In the genomic region with DNA sequence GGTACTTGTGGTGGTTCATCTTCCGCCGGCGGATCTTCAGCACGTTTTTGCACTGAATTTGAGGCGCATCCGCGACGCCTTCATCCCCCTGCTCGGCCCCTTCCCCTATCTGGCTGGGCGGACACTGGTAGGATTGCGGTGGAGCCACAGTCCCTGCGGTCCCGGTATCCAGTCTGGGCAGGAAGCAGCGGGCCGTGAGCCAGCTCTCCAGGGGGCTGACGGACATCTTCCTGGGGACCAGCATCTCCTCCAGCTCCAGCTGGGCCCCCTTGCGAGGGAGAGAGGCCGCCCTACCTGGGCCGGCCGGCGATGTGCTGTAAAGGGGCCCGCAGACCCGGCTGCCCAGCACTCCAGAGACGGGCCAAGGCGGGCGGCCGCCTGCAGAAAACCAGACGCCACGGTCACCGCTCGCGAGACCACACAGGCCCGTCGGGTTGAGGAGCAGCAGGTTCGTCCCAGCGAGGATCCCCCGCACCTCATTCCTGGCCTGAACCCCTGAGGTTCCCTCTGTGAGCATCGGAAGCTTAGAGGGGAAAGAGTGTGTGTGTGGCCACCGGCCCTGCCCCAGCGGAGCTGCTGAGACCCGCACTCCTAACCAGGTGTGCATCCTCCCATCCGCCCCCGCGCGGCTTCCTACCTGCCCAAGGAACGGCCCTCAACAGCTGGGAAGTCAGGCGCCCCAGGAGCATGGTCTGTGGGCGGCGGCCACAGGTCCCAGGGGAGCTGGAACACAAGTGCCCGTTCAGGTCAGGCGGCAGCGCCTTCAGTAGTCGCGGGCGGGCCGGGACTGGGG, we compare ENCODE assay signal across 6 cellular contexts. TPM values are rescaled to one million over a fixed set of nuclear protein-coding genes. Genes with fewer than 3 reads are reported as not detected.
DNase-seq lines count a peak whose midpoint lies in the region; FAIRE-seq and TF ChIP-seq lines count a peak whose summit lies in the region.

No MANE protein-coding gene starts in this region.

- H3K36me3 ChIP-seq in Karpas-422 (ENCODE audit: insufficient read depth, low read length) (0 out of 2 replicates have a peak, but pooled peaks cover 6% of the 10 kb centered on the region), fibroblast of lung (ENCODE audit: control insufficient read depth, insufficient read depth, low read length) (peaks cover 17% of the 10 kb centered on the region), stomach (peaks cover 0 to 25% (median 15%) of the 10 kb centered on the region in 4 donors)

- DNase-seq in GM12891 (ENCODE audit: insufficient read length, low spot score) (no peak), Karpas-422 (no peak), fibroblast of lung (ENCODE audit: low read depth in 2 of 2) (no peak), stomach (no peak), SK-N-DZ (ENCODE audit: low spot score) (no peak)
- DNase-seq in activated CD8-positive, alpha-beta memory T cell treated with anti-CD3 and anti-CD28 coated beads, Interleukin-2, amount 50 U/mL, for 4 hours = no peak

- peaks cover 29% of the 10 kb centered on the region for H3K79me2 ChIP-seq in Karpas-422 (ENCODE audit: low read length)
- H3K79me2 ChIP-seq in fibroblast of lung (ENCODE audit: control insufficient read depth, insufficient read depth, low read length) = peaks cover 26% of the 10 kb centered on the region

- no peak for TF ChIP-seq CTCF in fibroblast of lung (conservative IDR thresholded peaks at IDR 0.05 in 1 of 2, IDR thresholded peaks at IDR 0.05 in 1 of 2; ENCODE audit: low read depth in 1 of 2, low read length in 2 of 2)
- TF ChIP-seq CTCF in stomach (IDR thresholded peaks at IDR 0.05) = no peak

- H3K4me2 ChIP-seq in Karpas-422 (ENCODE audit: low read depth, low read length, poor library complexity, severe bottlenecking) = peak overlapping the region; percentile 87
- H3K4me2 ChIP-seq in fibroblast of lung (ENCODE audit: extremely low read depth, insufficient read depth, low read length) = peak overlapping the region; percentile 86

- H2AFZ ChIP-seq in Karpas-422 (ENCODE audit: low read length) (no peak overlapping the region), fibroblast of lung (ENCODE audit: low read length) (no peak overlapping the region)

- peak overlapping the region; percentile 65 for H3K27ac ChIP-seq in Karpas-422 (ENCODE audit: low read length)
- peak overlapping the region; percentile 73 for H3K27ac ChIP-seq in fibroblast of lung (ENCODE audit: insufficient read depth, low read length)
- H3K27ac ChIP-seq in stomach = peak overlapping the region; percentile 90 to 98 (median 95)

- peaks cover 35% of the 10 kb centered on the region for H3K4me1 ChIP-seq in Karpas-422 (ENCODE audit: low read length)
- H3K4me1 ChIP-seq in fibroblast of lung (ENCODE audit: control insufficient read depth, extremely low read depth, insufficient read depth, low read length) = peaks cover 15% of the 10 kb centered on the region
- peaks cover 29 to 47% (median 43%) of the 10 kb centered on the region in 4 donors for H3K4me1 ChIP-seq in stomach

- 20 to 44% (median 22%) methylated on average over 37 to 56 of the region's 56 CpGs for WGBS in stomach, 5 donors

- intact Hi-C loops in stomach (cut with DNase I; ENCODE audit: low total_unique reads) = no loop called here

- FAIRE-seq in GM12891 (lab: Jason Lieb, UNC) = peak; percentile 56

- 0 out of 2 replicates have a peak, but pooled peaks cover 6% of the 10 kb centered on the region for H4K20me1 ChIP-seq in Karpas-422 (ENCODE audit: insufficient read depth, low read depth, low read length)
- no peaks in the 10 kb centered on the region for H4K20me1 ChIP-seq in fibroblast of lung (ENCODE audit: control insufficient read depth, extremely low read depth, insufficient read depth, low read length)

- H3K27me3 ChIP-seq in Karpas-422 (ENCODE audit: low read length) = no peaks in the 10 kb centered on the region
- H3K27me3 ChIP-seq in fibroblast of lung (ENCODE audit: control insufficient read depth, insufficient read depth, low read length) = no peaks in the 10 kb centered on the region
- H3K27me3 ChIP-seq in stomach = no peaks in the 10 kb centered on the region

- no peaks in the 10 kb centered on the region for H3K9me3 ChIP-seq in Karpas-422 (ENCODE audit: low read length)
- H3K9me3 ChIP-seq in fibroblast of lung (ENCODE audit: control insufficient read depth, insufficient read depth, low read depth, low read length) = no peaks in the 10 kb centered on the region
- no peaks in the 10 kb centered on the region for H3K9me3 ChIP-seq in stomach

- TF ChIP-seq POLR2A in GM12891 (IDR thresholded peaks at IDR 0.05; ENCODE audit: low read depth, low read length) (no peak), stomach (IDR thresholded peaks at IDR 0.05) (no peak)

- no peak for TF ChIP-seq EP300 in stomach (IDR thresholded peaks at IDR 0.05)

- peak overlapping the region; percentile 95 for H3K4me3 ChIP-seq in Karpas-422 (ENCODE audit: low read length)
- peak overlapping the region; percentile 51 to 86 (median 72) for H3K4me3 ChIP-seq in fibroblast of lung (replicated peaks in 1 of 4; ENCODE audit: control extremely low read depth in 1 of 4, insufficient read depth in 1 of 4, low read depth in 3 of 4, low read length in 4 of 4)
- H3K4me3 ChIP-seq in stomach = peak overlapping the region; percentile 62 to 100 (median 90)

- H3K9me2 ChIP-seq in Karpas-422 (replicated peaks; ENCODE audit: insufficient read depth, low read length) = no peaks in the 10 kb centered on the region

- H3K9ac ChIP-seq in Karpas-422 (ENCODE audit: low read length) (peak overlapping the region; percentile 92), fibroblast of lung (ENCODE audit: insufficient read depth, low read length) (peak overlapping the region; percentile 84)

TF ChIP-seq in GM12891, 5 proteins besides CTCF, POLR2A, EP300 and RAD21:
- TF ChIP-seq SPI1 (IDR thresholded peaks at IDR 0.05; ENCODE audit: low read depth, low read length) (no peak), POLR2AphosphoS5 (IDR thresholded peaks at IDR 0.05; ENCODE audit: low read depth, low read length) (no peak), POU2F2 (IDR thresholded peaks at IDR 0.05; ENCODE audit: low read depth, low read length) (no peak), PAX5 (IDR thresholded peaks at IDR 0.05; ENCODE audit: insufficient read depth, low read length, severe bottlenecking) (no peak), TAF1 (IDR thresholded peaks at IDR 0.05; ENCODE audit: low read depth, low read length) (no peak)
TF ChIP-seq in GM12891: peak in this region for 0.

RNA-seq across cellular contexts. Expression of gene AURKAIP1, which starts 0.7 kb away (rescaled TPM):
- polyA plus RNA-seq in GM12891 (2012; ENCODE audit: low read depth, missing spikeins) = 101 TPM
- total RNA-seq in Karpas-422 (2014; rRNA removed; shearing (Covaris generic); ENCODE audit: low replicate concordance) = 49.1 and 150 TPM in 2 replicates
- total RNA-seq in fibroblast of lung = 83.2 and 85.2 TPM in 2 replicates
- 42.2 and 66.9 TPM in 2 replicates for polyA plus RNA-seq in fibroblast of lung
- polyA plus RNA-seq in fibroblast of lung (2012) = 92.6 and 179 TPM in 2 replicates
- 7.1 and 8.1 TPM in 2 replicates for polyA minus RNA-seq in fibroblast of lung (ENCODE audit: low replicate concordance)
- 100 to 1,000 TPM in 3 of 5 donors, 10 to 100 TPM in 2; 50.9 to 146 (median 104) TPM for total RNA-seq in stomach
- 100 to 1,000 TPM; 244 to 281 (median 259) TPM for polyA plus RNA-seq in stomach
- polyA plus RNA-seq in SK-N-DZ (2014; cell fraction: cytosol; rRNA removed) = 141 and 178 TPM in 2 replicates
- polyA plus RNA-seq in SK-N-DZ (2014; cell fraction: nucleus; rRNA removed) = 162 and 257 TPM in 2 replicates

RNA-seq across cellular contexts. Expression of gene MXRA8, which starts 15.9 kb away (rescaled TPM):
- 2.3 TPM for polyA plus RNA-seq in GM12891 (2012; ENCODE audit: low read depth, missing spikeins)
- total RNA-seq in Karpas-422 (2014; rRNA removed; shearing (Covaris generic); ENCODE audit: low replicate concordance) = not detected in 2 replicates
- total RNA-seq in fibroblast of lung = 262 and 397 TPM in 2 replicates
- 205 and 239 TPM in 2 replicates for polyA plus RNA-seq in fibroblast of lung
- polyA plus RNA-seq in fibroblast of lung (2012) = 320 and 409 TPM in 2 replicates
- 638 and 877 TPM in 2 replicates for polyA minus RNA-seq in fibroblast of lung (ENCODE audit: low replicate concordance)
- 100 to 1,000 TPM in 2 of 5 donors, 10 to 100 TPM in 3; 28.8 to 203 (median 65.6) TPM for total RNA-seq in stomach
- 10 to 100 TPM; 23.3 to 33.8 (median 23.6) TPM for polyA plus RNA-seq in stomach
- polyA plus RNA-seq in SK-N-DZ (2014; cell fraction: cytosol; rRNA removed) = 134 and 140 TPM in 2 replicates
- polyA plus RNA-seq in SK-N-DZ (2014; cell fraction: nucleus; rRNA removed) = 385 and 502 TPM in 2 replicates

RNA-seq across cellular contexts. Expression of gene CCNL2, which starts 24.9 kb away (rescaled TPM):
- polyA plus RNA-seq in GM12891 (2012; ENCODE audit: low read depth, missing spikeins) = 47.3 TPM
- 97.9 and 152 TPM in 2 replicates for total RNA-seq in Karpas-422 (2014; rRNA removed; shearing (Covaris generic); ENCODE audit: low replicate concordance)
- total RNA-seq in fibroblast of lung = 87.1 and 102 TPM in 2 replicates
- 70.5 and 116 TPM in 2 replicates for polyA plus RNA-seq in fibroblast of lung
- polyA plus RNA-seq in fibroblast of lung (2012) = 51.7 and 70.2 TPM in 2 replicates
- 23.3 and 75.5 TPM in 2 replicates for polyA minus RNA-seq in fibroblast of lung (ENCODE audit: low replicate concordance)
- total RNA-seq in stomach = 100 to 1,000 TPM; 265 to 739 (median 422) TPM
- 100 to 1,000 TPM in 1 of 3 donors, 10 to 100 TPM in 2; 33.4 to 166 (median 34.7) TPM for polyA plus RNA-seq in stomach
- polyA plus RNA-seq in SK-N-DZ (2014; cell fraction: cytosol; rRNA removed) = 114 and 186 TPM in 2 replicates
- polyA plus RNA-seq in SK-N-DZ (2014; cell fraction: nucleus; rRNA removed) = 1,610 and 2,471 TPM in 2 replicates

RNA-seq across cellular contexts. Expression of gene DVL1, which starts 25.0 kb away (rescaled TPM):
- 11.5 TPM for polyA plus RNA-seq in GM12891 (2012; ENCODE audit: low read depth, missing spikeins)
- total RNA-seq in Karpas-422 (2014; rRNA removed; shearing (Covaris generic); ENCODE audit: low replicate concordance) = 36.0 and 104 TPM in 2 replicates
- total RNA-seq in fibroblast of lung = 78.3 and 107 TPM in 2 replicates
- polyA plus RNA-seq in fibroblast of lung = 9.1 and 12.5 TPM in 2 replicates
- polyA plus RNA-seq in fibroblast of lung (2012) = 23.4 and 43.6 TPM in 2 replicates
- polyA minus RNA-seq in fibroblast of lung (ENCODE audit: low replicate concordance) = 14.8 and 16.0 TPM in 2 replicates
- 100 to 1,000 TPM in 3 of 5 donors, 10 to 100 TPM in 2; 41.3 to 229 (median 143) TPM for total RNA-seq in stomach
- 10 to 100 TPM; 47.4 to 80.4 (median 64.0) TPM for polyA plus RNA-seq in stomach
- polyA plus RNA-seq in SK-N-DZ (2014; cell fraction: cytosol; rRNA removed) = 38.4 and 48.5 TPM in 2 replicates
- 268 and 305 TPM in 2 replicates for polyA plus RNA-seq in SK-N-DZ (2014; cell fraction: nucleus; rRNA removed)

RNA-seq across cellular contexts. Expression of gene MRPL20, which starts 32.8 kb away (rescaled TPM):
- 199 TPM for polyA plus RNA-seq in GM12891 (2012; ENCODE audit: low read depth, missing spikeins)
- total RNA-seq in Karpas-422 (2014; rRNA removed; shearing (Covaris generic); ENCODE audit: low replicate concordance) = 136 and 151 TPM in 2 replicates
- 80.1 and 81.7 TPM in 2 replicates for total RNA-seq in fibroblast of lung
- polyA plus RNA-seq in fibroblast of lung = 150 and 188 TPM in 2 replicates
- 155 and 217 TPM in 2 replicates for polyA plus RNA-seq in fibroblast of lung (2012)
- 27.3 and 44.5 TPM in 2 replicates for polyA minus RNA-seq in fibroblast of lung (ENCODE audit: low replicate concordance)
- 100 to 1,000 TPM in 2 of 5 donors, 10 to 100 TPM in 3; 53.9 to 116 (median 82.9) TPM for total RNA-seq in stomach
- 100 to 1,000 TPM; 136 to 187 (median 150) TPM for polyA plus RNA-seq in stomach
- polyA plus RNA-seq in SK-N-DZ (2014; cell fraction: cytosol; rRNA removed) = 122 and 124 TPM in 2 replicates
- 65.7 and 70.6 TPM in 2 replicates for polyA plus RNA-seq in SK-N-DZ (2014; cell fraction: nucleus; rRNA removed)

Comparison
In these comparisons a context has a peak if more than half of its experiments do, and no peak if none do; other contexts are left out.
1. RNA of gene MXRA8, which starts 15.9 kb away (total RNA-seq): 262 to 397 TPM in fibroblast of lung and 28.8 to 203 TPM in stomach; not detected in Karpas-422; every median in the first group is over 10 times any median in the second.
2. Peak in every context shown above with its lines, with median percentiles within 50 percentile points of each other: H3K27ac ChIP-seq and H3K4me3 ChIP-seq.